Comparison of ENCODE assay signal across 21 cellular contexts in the genomic region with DNA sequence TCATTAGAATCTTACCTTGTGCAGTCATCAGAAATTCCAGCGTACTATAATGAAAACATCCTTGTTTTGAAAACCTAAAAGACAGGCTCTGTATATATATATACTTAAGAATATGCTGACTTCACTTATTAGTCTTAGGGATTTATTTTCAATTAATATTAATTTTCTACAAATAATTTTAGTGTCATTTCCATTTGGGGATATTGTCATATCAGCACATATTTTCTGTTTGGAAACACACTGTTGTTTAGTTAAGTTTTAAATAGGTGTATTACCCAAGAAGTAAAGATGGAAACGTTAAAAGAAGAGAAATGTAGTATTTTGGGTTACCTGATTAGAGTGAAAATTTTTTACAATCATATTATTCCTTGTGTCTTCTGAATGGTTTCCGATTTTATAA.
DNase-seq lines count a peak whose midpoint lies in the region; ATAC-seq, FAIRE-seq and TF ChIP-seq lines count a peak whose summit lies in the region.
"Had no signal": no experiment of that assay in that cellular context is flagged by ENCODE, and none has a peak within 500 bp of the region (broad histone marks: within the 10 kb centered on the region; RNA-seq: fewer than 3 reads in every experiment).

No MANE protein-coding gene starts in this region.

- no peak overlapping the region for H2BK20ac ChIP-seq in IMR-90 (ENCODE audit: low read depth, low read length)

- ATAC-seq in A549, result no peak
- no peak for ATAC-seq in IMR-90 (ENCODE audit: low read depth)
- no peak for ATAC-seq in K562
- ATAC-seq: CD8-positive, alpha-beta T cell had no signal

- no peak overlapping the region for H2AK9ac ChIP-seq in IMR-90 (replicated peaks; ENCODE audit: low read depth, low read length, poor library complexity)

- H3K79me2 ChIP-seq in K562 (ENCODE audit: control insufficient read depth, insufficient read depth, low read length), result no peaks in the 10 kb centered on the region

- no peak overlapping the region for H3K27ac Mint-ChIP-seq in type B pancreatic cell
- H3K27ac Mint-ChIP-seq: B cell; CD4-positive, alpha-beta T cell; CD8-positive, alpha-beta T cell had no signal

- DNase-seq in A549 (ENCODE audit: low read depth in 1 of 2, low spot score in 1 of 2) (no peak), IMR-90 (no peak), K562 (ENCODE audit: extremely low read depth in 1 of 4, low spot score in 3 of 4) (no peak), transverse colon (no peak), type B pancreatic cell (ENCODE audit: extremely low spot score, unreplicated experiment) (no peak)
- DNase-seq: 8988T; AML-193; Caco-2; Calu3; CD4-positive, alpha-beta T cell; CD8-positive, alpha-beta T cell; DMS79 treated with DMSO at 0.1 percent for 48 hours; GF-D8 had no signal

- no peak overlapping the region for H4K91ac ChIP-seq in IMR-90 (ENCODE audit: insufficient read depth, low read depth, low read length)

- no peak overlapping the region for H3K4me3 Mint-ChIP-seq in type B pancreatic cell
- H3K4me3 Mint-ChIP-seq: B cell; CD4-positive, alpha-beta T cell; CD8-positive, alpha-beta T cell had no signal

- TF ChIP-seq POLR2A in A549 (IDR thresholded peaks at IDR 0.05; ENCODE audit: low read length), result no peak
- TF ChIP-seq POLR2A in IMR-90 (IDR thresholded peaks at IDR 0.05; ENCODE audit: low read depth, low read length), result no peak
- no peak for TF ChIP-seq POLR2A in K562 (conservative IDR thresholded peaks at IDR 0.05)
- TF ChIP-seq POLR2A in transverse colon (IDR thresholded peaks at IDR 0.05), result no peak

- no peaks in the 10 kb centered on the region for H3K9me3 Mint-ChIP-seq in type B pancreatic cell
- H3K9me3 Mint-ChIP-seq: CD4-positive, alpha-beta T cell; CD8-positive, alpha-beta T cell had no signal

- no peak overlapping the region for H2BK15ac ChIP-seq in IMR-90 (ENCODE audit: low read depth, low read length)

- H3K9me3 ChIP-seq in A549, result no peaks in the 10 kb centered on the region
- no peaks in the 10 kb centered on the region for H3K9me3 ChIP-seq in IMR-90 (ENCODE audit: control insufficient read depth, insufficient read depth, low read length)
- H3K9me3 ChIP-seq in K562 (replicated peaks; ENCODE audit: control insufficient read depth, insufficient read depth, low read depth, low read length), result no peaks in the 10 kb centered on the region
- no peaks in the 10 kb centered on the region for H3K9me3 ChIP-seq in transverse colon
- H3K9me3 ChIP-seq: BLaER1 treated with 17β-estradiol and CSF1 and Interleukin-3, amounts not matched to agents 10 nM and 100 nM; Caco-2 had no signal

- WGBS in A549 (ENCODE audit: missing lambda C conversion rate), result 27% methylated on average over 3 of the region's 3 CpGs
- 100% methylated on average over 1 of the region's 3 CpGs; no CpG with 5 or more reads in 1 of the 2 experiments for WGBS in IMR-90 (ENCODE audit: extremely low coverage in 2 of 2, insufficient read length in 1 of 2), 2 experiments
- WGBS in K562 (ENCODE audit: insufficient coverage, low coverage, missing lambda C conversion rate), result 0% methylated on average over 3 of the region's 3 CpGs
- 74 to 81% methylated on average over 3 of the region's 3 CpGs for WGBS in transverse colon (ENCODE audit: low coverage in 1 of 2), 2 donors

- H3K79me1 ChIP-seq in IMR-90 (ENCODE audit: low read depth in 1 of 2, low read length in 2 of 2), result no peaks in the 10 kb centered on the region

- no peak overlapping the region for H3K14ac ChIP-seq in IMR-90 (replicated peaks; ENCODE audit: low read depth, low read length)

- in situ Hi-C loops in IMR-90 (cut with MboI; ENCODE audit: low sequenced_read_pairs), result no loop called here
- in situ Hi-C loops in K562 (cut with MboI), result no loop called here
- in situ Hi-C loops in transverse colon (cut with MboI; ENCODE audit: low pct_ligation_motif_present in 1 of 4, low pct_unique_long_range_greater_than_20kb in 1 of 4, low sequenced_read_pairs in 3 of 4), result no loop called here

- no peak for TF ChIP-seq RAD21 in A549 (conservative IDR thresholded peaks at IDR 0.05 in 1 of 2, IDR thresholded peaks at IDR 0.05 in 1 of 2)
- TF ChIP-seq RAD21 in IMR-90 (IDR thresholded peaks at IDR 0.05; ENCODE audit: low read length), result no peak
- no peak for TF ChIP-seq RAD21 in K562 (CRISPR knock-in tag; conservative IDR thresholded peaks at IDR 0.05 in 1 of 2, IDR thresholded peaks at IDR 0.05 in 1 of 2)

- no peak overlapping the region for H2BK120ac ChIP-seq in IMR-90 (ENCODE audit: low read depth, low read length)

- CTCF ChIA-PET in A549 (lab: Yijun Ruan, JAX) (no interaction called here), IMR-90 (lab: Yijun Ruan, JAX) (interaction anchor here (1.2 kb wide), 1 partner anchor 11 kb away, joined by 6 read pairs; no protein-coding TSS in a partner anchor), K562 (lab: Yijun Ruan, JAX; ENCODE audit: low intra/inter-chr PET ratio) (no interaction called here)

- H4K20me1 ChIP-seq in IMR-90 (ENCODE audit: insufficient read depth, low read length), result no peaks in the 10 kb centered on the region
- no peaks in the 10 kb centered on the region for H4K20me1 ChIP-seq in K562 (replicated peaks; ENCODE audit: control insufficient read depth, insufficient read depth, low read length)
- H4K20me1 ChIP-seq: BLaER1 treated with 17β-estradiol and CSF1 and Interleukin-3, amounts not matched to agents 10 nM and 100 nM had no signal

- no peak overlapping the region for H3K23ac ChIP-seq in IMR-90 (ENCODE audit: low read depth, low read length)

- dilution Hi-C loops in IMR-90 (cut with HindIII; ENCODE audit: low sequenced_read_pairs, unreplicated experiment), result no loop called here

- no peak overlapping the region for H2AFZ ChIP-seq in IMR-90 (replicated peaks; ENCODE audit: low read length, poor library complexity)
- H2AFZ ChIP-seq in K562 (ENCODE audit: low read depth, low read length), result no peak overlapping the region

- H3K4me1 Mint-ChIP-seq in type B pancreatic cell (ENCODE audit: unreplicated experiment), result no peaks in the 10 kb centered on the region
- H3K4me1 Mint-ChIP-seq: B cell had no signal

- no peak overlapping the region for H3K27ac ChIP-seq in A549
- no peak overlapping the region for H3K27ac ChIP-seq in IMR-90 (ENCODE audit: insufficient read depth, low read length)
- no peak overlapping the region for H3K27ac ChIP-seq in K562 (ENCODE audit: extremely low read depth, low read depth, low read length)
- H3K27ac ChIP-seq in transverse colon, result no peak overlapping the region
- H3K27ac ChIP-seq: BLaER1 treated with 17β-estradiol and CSF1 and Interleukin-3, amounts not matched to agents 10 nM and 100 nM; C4-2B had no signal

- no peak for TF ChIP-seq EP300 in A549 (IDR thresholded peaks at IDR 0.05)
- TF ChIP-seq EP300 in K562 (IDR thresholded peaks at IDR 0.05; ENCODE audit: low read length), result no peak
- no peak for TF ChIP-seq EP300 in transverse colon (IDR thresholded peaks at IDR 0.05; ENCODE audit: low read depth)

- no peaks in the 10 kb centered on the region for H3K27me3 Mint-ChIP-seq in type B pancreatic cell
- H3K27me3 Mint-ChIP-seq: B cell; CD4-positive, alpha-beta T cell had no signal

- H3K4ac ChIP-seq in IMR-90 (ENCODE audit: low read depth, low read length), result no peak overlapping the region

- POLR2A ChIA-PET in A549 (lab: Yijun Ruan, JAX) (no interaction called here), IMR-90 (lab: Charles Lee; ENCODE audit: unreplicated experiment) (no interaction called here), K562 (lab: Yijun Ruan, JAX) (no interaction called here)

- H3K36me3 ChIP-seq in IMR-90 (ENCODE audit: control insufficient read depth, insufficient read depth, low read length) (peaks cover 7% of the 10 kb centered on the region), K562 (ENCODE audit: control insufficient read depth, insufficient read depth, low read length) (no peaks in the 10 kb centered on the region), transverse colon (no peaks in the 10 kb centered on the region)
- H3K36me3 ChIP-seq: BLaER1 treated with 17β-estradiol and CSF1 and Interleukin-3, amounts not matched to agents 10 nM and 100 nM had no signal

- FAIRE-seq in A549 (lab: Jason Lieb, UNC), result no peak
- FAIRE-seq in K562 (lab: Jason Lieb, UNC), result no peak
- FAIRE-seq: A204.1, D721Med, G401.6, GM12891, GM19239 had no signal

- H3K27me3 ChIP-seq in IMR-90 (ENCODE audit: control insufficient read depth, insufficient read depth, low read length) (no peaks in the 10 kb centered on the region), K562 (ENCODE audit: control insufficient read depth in 2 of 2, insufficient read depth in 2 of 2, low read length in 2 of 2) (peaks cover 11 to 12% of the 10 kb centered on the region in 2 experiments; a peak in 4 of 5 replicates), transverse colon (no peaks in the 10 kb centered on the region)
- H3K27me3 ChIP-seq: BLaER1 treated with 17β-estradiol and CSF1 and Interleukin-3, amounts not matched to agents 10 nM and 100 nM had no signal

- intact Hi-C loops in IMR-90 (cut with micrococcal nuclease) (no loop called here), K562 (cut with micrococcal nuclease) (no loop called here), transverse colon (cut with DNase I; ENCODE audit: low total_unique reads) (no loop called here)

- H3K4me1 ChIP-seq in A549, result no peaks in the 10 kb centered on the region
- H3K4me1 ChIP-seq in IMR-90 (ENCODE audit: control insufficient read depth, insufficient read depth, low read length), result no peaks in the 10 kb centered on the region
- no peaks in the 10 kb centered on the region for H3K4me1 ChIP-seq in K562 (replicated peaks in 1 of 2; ENCODE audit: control insufficient read depth in 2 of 2, insufficient read depth in 2 of 2, low read length in 2 of 2)
- H3K4me1 ChIP-seq in transverse colon, result no peaks in the 10 kb centered on the region
- H3K4me1 ChIP-seq: BLaER1 treated with 17β-estradiol and CSF1 and Interleukin-3, amounts not matched to agents 10 nM and 100 nM; Caco-2 had no signal

- H3K18ac ChIP-seq in IMR-90 (ENCODE audit: low read depth, low read length), result no peak overlapping the region

- TF ChIP-seq CTCF in A549 (IDR thresholded peaks at IDR 0.05) (no peak), IMR-90 (conservative IDR thresholded peaks at IDR 0.05; ENCODE audit: low read depth, low read length) (no peak), K562 (IDR thresholded peaks at IDR 0.05 in 2 of 3, conservative IDR thresholded peaks at IDR 0.05 in 1 of 3; ENCODE audit: insufficient read depth in 2 of 3, low read depth in 1 of 3, low read length in 3 of 3) (no peak), transverse colon (IDR thresholded peaks at IDR 0.05) (no peak), type B pancreatic cell (conservative IDR thresholded peaks at IDR 0.05) (no peak)

- no peak overlapping the region for H3K56ac ChIP-seq in IMR-90 (ENCODE audit: extremely low read depth, insufficient read depth, low read length)

- no peak overlapping the region for H4K5ac ChIP-seq in IMR-90 (ENCODE audit: low read depth, low read length)

- H3K9me1 ChIP-seq in IMR-90 (ENCODE audit: insufficient read depth, low read length) (no peaks in the 10 kb centered on the region), K562 (ENCODE audit: control insufficient read depth, insufficient read depth, low read length) (no peaks in the 10 kb centered on the region)

- BruUV-seq in IMR-90 (replicated peaks; lab: Mats Ljungman, UMichigan), result no TSS peak
- BruUV-seq in K562 (replicated peaks; lab: Mats Ljungman, UMichigan), result no TSS peak

- H4K8ac ChIP-seq in IMR-90 (ENCODE audit: low read depth in 2 of 2, low read length in 2 of 2), result no peak overlapping the region

- H3K9ac ChIP-seq in IMR-90 (ENCODE audit: low read depth, low read length) (no peak overlapping the region), K562 (ENCODE audit: insufficient read depth in 1 of 2, low read depth in 2 of 2, low read length in 2 of 2) (no peak overlapping the region)
- H3K9ac ChIP-seq: BLaER1 treated with 17β-estradiol and CSF1 and Interleukin-3, amounts not matched to agents 10 nM and 100 nM had no signal

- no peaks in the 10 kb centered on the region for H3K36me3 Mint-ChIP-seq in type B pancreatic cell
- H3K36me3 Mint-ChIP-seq: CD8-positive, alpha-beta T cell had no signal

- H3K4me2 ChIP-seq in A549 (no peak overlapping the region), IMR-90 (ENCODE audit: low read depth, low read length) (no peak overlapping the region), K562 (ENCODE audit: insufficient read depth, low read length) (no peak overlapping the region)
- H3K4me2 ChIP-seq: BLaER1 treated with 17β-estradiol and CSF1 and Interleukin-3, amounts not matched to agents 10 nM and 100 nM had no signal

- no peak overlapping the region for H3K4me3 ChIP-seq in A549
- no peak overlapping the region for H3K4me3 ChIP-seq in IMR-90 (ENCODE audit: insufficient read depth, low read depth, low read length)
- H3K4me3 ChIP-seq in K562, result no peak overlapping the region
- no peak overlapping the region for H3K4me3 ChIP-seq in transverse colon
- H3K4me3 ChIP-seq: BLaER1 treated with 17β-estradiol and CSF1 and Interleukin-3, amounts not matched to agents 10 nM and 100 nM had no signal

- no peak overlapping the region for H2BK5ac ChIP-seq in IMR-90 (ENCODE audit: low read depth, low read length, poor library complexity, severe bottlenecking)

- H2AK5ac ChIP-seq in IMR-90 (ENCODE audit: low read depth, low read length), result no peak overlapping the region
